Comparison of ENCODE assay signal across 14 cellular contexts in genomic region chrX:18995216-18995615, GRCh38. TPM values are rescaled to one million over a fixed set of nuclear protein-coding genes. Genes with fewer than 3 reads are reported as not detected.
DNase-seq lines count a peak whose midpoint lies in the region; ATAC-seq, FAIRE-seq and TF ChIP-seq lines count a peak whose summit lies in the region.
"Had no signal": no experiment of that assay in that cellular context is flagged by ENCODE, and none has a peak within 500 bp of the region (broad histone marks: within the 10 kb centered on the region; RNA-seq: fewer than 3 reads in every experiment).

No MANE protein-coding gene starts in this region.

- H3K79me2 ChIP-seq in smooth muscle cell (ENCODE audit: low read depth) (no peaks in the 10 kb centered on the region), GM23338 (replicated peaks; ENCODE audit: insufficient read depth) (no peaks in the 10 kb centered on the region)

- H3K9me3 ChIP-seq in adipocyte (ENCODE audit: control insufficient read depth, low read length): no peaks in the 10 kb centered on the region
- H3K9me3 ChIP-seq in smooth muscle cell (replicated peaks; ENCODE audit: low read depth): no peaks in the 10 kb centered on the region
- H3K9me3 ChIP-seq: ovary had no signal

- H3K27me3 Mint-ChIP-seq in GM23338 (ENCODE audit: insufficient read depth, low read depth, poor library complexity): no peaks in the 10 kb centered on the region
- H3K27me3 Mint-ChIP-seq: IgD-negative memory B cell had no signal

- WGBS in smooth muscle cell (ENCODE audit: low lambda C conversion rate): 46% methylated on average over 3 of the region's 3 CpGs

- H3K4me1 Mint-ChIP-seq in GM23338: peaks cover 23% of the 10 kb centered on the region
- H3K4me1 Mint-ChIP-seq: IgD-negative memory B cell had no signal

- no peak for TF ChIP-seq CTCF in smooth muscle cell (IDR thresholded peaks at IDR 0.05; ENCODE audit: borderline replicate concordance, insufficient read depth, poor library complexity, severe bottlenecking)
- TF ChIP-seq CTCF in GM23338 (conservative IDR thresholded peaks at IDR 0.05; ENCODE audit: low read depth in 2 of 2): no peak

- H4K20me1 ChIP-seq in smooth muscle cell (ENCODE audit: low read depth): no peaks in the 10 kb centered on the region
- H4K20me1 ChIP-seq in GM23338 (replicated peaks; ENCODE audit: insufficient read depth): no peaks in the 10 kb centered on the region

- H3K4me3 Mint-ChIP-seq in GM23338: no peak overlapping the region
- H3K4me3 Mint-ChIP-seq: IgD-negative memory B cell had no signal

- H3K4me2 ChIP-seq in smooth muscle cell (peak overlapping the region; percentile 70), GM23338 (no peak overlapping the region)

- no peak overlapping the region for H3K27ac Mint-ChIP-seq in GM23338
- H3K27ac Mint-ChIP-seq: activated T-helper 2 cell treated with anti-CD3 and anti-CD28 coated beads, Interferon-gamma antibody, Interleukin-2, Interleukin-4, amounts not matched to agents 10 μg/mL and 5 μg/mL and 100 μg/mL, durations not matched to agents 14 hours and 24 hours and 36 hours; IgD-negative memory B cell had no signal

- no peaks in the 10 kb centered on the region for H3K9me2 ChIP-seq in GM23338 (ENCODE audit: insufficient read depth)

- H3K36me3 ChIP-seq in adipocyte (ENCODE audit: control insufficient read depth, insufficient read depth, low read length, severe bottlenecking) (no peaks in the 10 kb centered on the region), smooth muscle cell (ENCODE audit: low read depth) (no peaks in the 10 kb centered on the region), GM23338 (ENCODE audit: insufficient read depth) (no peaks in the 10 kb centered on the region)
- H3K36me3 ChIP-seq: ovary had no signal

- no peak for FAIRE-seq in GM12892 (lab: Jason Lieb, UNC)
- FAIRE-seq: endometrium had no signal

- H3F3A ChIP-seq in smooth muscle cell (ENCODE audit: low read depth) (no peaks in the 10 kb centered on the region), GM23338 (replicated peaks; ENCODE audit: low read depth) (no peaks in the 10 kb centered on the region)

- H2AFZ ChIP-seq in smooth muscle cell (ENCODE audit: low read depth) (no peak overlapping the region), GM23338 (no peak overlapping the region)

- ATAC-seq in GM23338 (no peak), GM19463 (IDR thresholded peaks at IDR 0.05; ENCODE audit: unreplicated experiment) (no peak)

- H3K36me3 Mint-ChIP-seq in GM23338 (ENCODE audit: low read depth): no peaks in the 10 kb centered on the region
- H3K36me3 Mint-ChIP-seq: IgD-negative memory B cell had no signal

- no peaks in the 10 kb centered on the region for H3K27me3 ChIP-seq in adipocyte (replicated peaks; ENCODE audit: control insufficient read depth, insufficient read depth, low read length)
- H3K27me3 ChIP-seq in smooth muscle cell (ENCODE audit: low read depth): no peaks in the 10 kb centered on the region
- H3K27me3 ChIP-seq in GM23338 (ENCODE audit: insufficient read depth): no peaks in the 10 kb centered on the region
- H3K27me3 ChIP-seq: ovary had no signal

- H3K4me3 ChIP-seq in adipocyte (ENCODE audit: low read length) (no peak overlapping the region), smooth muscle cell (peak overlapping the region; percentile 22), GM23338 (no peak overlapping the region)
- H3K4me3 ChIP-seq: ovary had no signal

- H3K9ac ChIP-seq in adipocyte (ENCODE audit: low read length): peak overlapping the region; percentile 52
- peak overlapping the region; percentile 79 for H3K9ac ChIP-seq in smooth muscle cell (ENCODE audit: low read depth)

- peak overlapping the region; percentile 92 for H3K27ac ChIP-seq in smooth muscle cell (ENCODE audit: low read depth)
- H3K27ac ChIP-seq in GM23338 (ENCODE audit: low read depth): no peak overlapping the region
- H3K27ac ChIP-seq: ovary had no signal

- peak; percentile 78 for DNase-seq in HCEC 1CT
- DNase-seq in adipocyte (ENCODE audit: low read depth): peak; percentile 54
- DNase-seq in fibroblast of the conjunctiva (ENCODE audit: low read depth): peak; percentile 5
- no peak for DNase-seq in smooth muscle cell (lab: John Stamatoyannopoulos, UW; ENCODE audit: unreplicated experiment)
- no peak for DNase-seq in GM23338 (ENCODE audit: low spot score)
- no peak for DNase-seq in GM12892 (ENCODE audit: insufficient read length)
- no peak for DNase-seq in UCSD-AML1 (lab: John Stamatoyannopoulos, UW; ENCODE audit: unreplicated experiment)
- DNase-seq: activated CD4-positive, alpha-beta T cell treated with anti-CD3 and anti-CD28 coated beads, Interleukin-2, amount 50 U/mL, for 48 hours; NCI-H1417 treated with DMSO at 0.1 percent for 48 hours; ovary had no signal

- H3K4me1 ChIP-seq in adipocyte (ENCODE audit: control insufficient read depth, insufficient read depth, low read length) (peaks cover 7% of the 10 kb centered on the region), smooth muscle cell (ENCODE audit: low read depth) (no peaks in the 10 kb centered on the region), GM23338 (ENCODE audit: insufficient read depth) (peaks cover 32% of the 10 kb centered on the region; the same call in 1 of the 2 replicates)

- no peaks in the 10 kb centered on the region for H3K9me3 Mint-ChIP-seq in GM23338
- H3K9me3 Mint-ChIP-seq: activated T-helper 2 cell treated with anti-CD3 and anti-CD28 coated beads, Interferon-gamma antibody, Interleukin-2, Interleukin-4, amounts not matched to agents 10 μg/mL and 5 μg/mL and 100 μg/mL, durations not matched to agents 14 hours and 24 hours and 36 hours; IgD-negative memory B cell had no signal

- TF ChIP-seq POLR2A in GM12892 (IDR thresholded peaks at IDR 0.05; ENCODE audit: low read depth, low read length): no peak

TF ChIP-seq in GM23338, 12 proteins besides CTCF, POLR2A, EP300 and RAD21 (continues in another document):
- no peak for TF ChIP-seq POLR2AphosphoS5 (IDR thresholded peaks at IDR 0.05; ENCODE audit: low read depth)
- TF ChIP-seq NANOG (IDR thresholded peaks at IDR 0.05; ENCODE audit: borderline replicate concordance): no peak
- TF ChIP-seq CREB1 (CRISPR knock-in tag; IDR thresholded peaks at IDR 0.05; ENCODE audit: low read depth): no peak
- TF ChIP-seq, protein P1, sequence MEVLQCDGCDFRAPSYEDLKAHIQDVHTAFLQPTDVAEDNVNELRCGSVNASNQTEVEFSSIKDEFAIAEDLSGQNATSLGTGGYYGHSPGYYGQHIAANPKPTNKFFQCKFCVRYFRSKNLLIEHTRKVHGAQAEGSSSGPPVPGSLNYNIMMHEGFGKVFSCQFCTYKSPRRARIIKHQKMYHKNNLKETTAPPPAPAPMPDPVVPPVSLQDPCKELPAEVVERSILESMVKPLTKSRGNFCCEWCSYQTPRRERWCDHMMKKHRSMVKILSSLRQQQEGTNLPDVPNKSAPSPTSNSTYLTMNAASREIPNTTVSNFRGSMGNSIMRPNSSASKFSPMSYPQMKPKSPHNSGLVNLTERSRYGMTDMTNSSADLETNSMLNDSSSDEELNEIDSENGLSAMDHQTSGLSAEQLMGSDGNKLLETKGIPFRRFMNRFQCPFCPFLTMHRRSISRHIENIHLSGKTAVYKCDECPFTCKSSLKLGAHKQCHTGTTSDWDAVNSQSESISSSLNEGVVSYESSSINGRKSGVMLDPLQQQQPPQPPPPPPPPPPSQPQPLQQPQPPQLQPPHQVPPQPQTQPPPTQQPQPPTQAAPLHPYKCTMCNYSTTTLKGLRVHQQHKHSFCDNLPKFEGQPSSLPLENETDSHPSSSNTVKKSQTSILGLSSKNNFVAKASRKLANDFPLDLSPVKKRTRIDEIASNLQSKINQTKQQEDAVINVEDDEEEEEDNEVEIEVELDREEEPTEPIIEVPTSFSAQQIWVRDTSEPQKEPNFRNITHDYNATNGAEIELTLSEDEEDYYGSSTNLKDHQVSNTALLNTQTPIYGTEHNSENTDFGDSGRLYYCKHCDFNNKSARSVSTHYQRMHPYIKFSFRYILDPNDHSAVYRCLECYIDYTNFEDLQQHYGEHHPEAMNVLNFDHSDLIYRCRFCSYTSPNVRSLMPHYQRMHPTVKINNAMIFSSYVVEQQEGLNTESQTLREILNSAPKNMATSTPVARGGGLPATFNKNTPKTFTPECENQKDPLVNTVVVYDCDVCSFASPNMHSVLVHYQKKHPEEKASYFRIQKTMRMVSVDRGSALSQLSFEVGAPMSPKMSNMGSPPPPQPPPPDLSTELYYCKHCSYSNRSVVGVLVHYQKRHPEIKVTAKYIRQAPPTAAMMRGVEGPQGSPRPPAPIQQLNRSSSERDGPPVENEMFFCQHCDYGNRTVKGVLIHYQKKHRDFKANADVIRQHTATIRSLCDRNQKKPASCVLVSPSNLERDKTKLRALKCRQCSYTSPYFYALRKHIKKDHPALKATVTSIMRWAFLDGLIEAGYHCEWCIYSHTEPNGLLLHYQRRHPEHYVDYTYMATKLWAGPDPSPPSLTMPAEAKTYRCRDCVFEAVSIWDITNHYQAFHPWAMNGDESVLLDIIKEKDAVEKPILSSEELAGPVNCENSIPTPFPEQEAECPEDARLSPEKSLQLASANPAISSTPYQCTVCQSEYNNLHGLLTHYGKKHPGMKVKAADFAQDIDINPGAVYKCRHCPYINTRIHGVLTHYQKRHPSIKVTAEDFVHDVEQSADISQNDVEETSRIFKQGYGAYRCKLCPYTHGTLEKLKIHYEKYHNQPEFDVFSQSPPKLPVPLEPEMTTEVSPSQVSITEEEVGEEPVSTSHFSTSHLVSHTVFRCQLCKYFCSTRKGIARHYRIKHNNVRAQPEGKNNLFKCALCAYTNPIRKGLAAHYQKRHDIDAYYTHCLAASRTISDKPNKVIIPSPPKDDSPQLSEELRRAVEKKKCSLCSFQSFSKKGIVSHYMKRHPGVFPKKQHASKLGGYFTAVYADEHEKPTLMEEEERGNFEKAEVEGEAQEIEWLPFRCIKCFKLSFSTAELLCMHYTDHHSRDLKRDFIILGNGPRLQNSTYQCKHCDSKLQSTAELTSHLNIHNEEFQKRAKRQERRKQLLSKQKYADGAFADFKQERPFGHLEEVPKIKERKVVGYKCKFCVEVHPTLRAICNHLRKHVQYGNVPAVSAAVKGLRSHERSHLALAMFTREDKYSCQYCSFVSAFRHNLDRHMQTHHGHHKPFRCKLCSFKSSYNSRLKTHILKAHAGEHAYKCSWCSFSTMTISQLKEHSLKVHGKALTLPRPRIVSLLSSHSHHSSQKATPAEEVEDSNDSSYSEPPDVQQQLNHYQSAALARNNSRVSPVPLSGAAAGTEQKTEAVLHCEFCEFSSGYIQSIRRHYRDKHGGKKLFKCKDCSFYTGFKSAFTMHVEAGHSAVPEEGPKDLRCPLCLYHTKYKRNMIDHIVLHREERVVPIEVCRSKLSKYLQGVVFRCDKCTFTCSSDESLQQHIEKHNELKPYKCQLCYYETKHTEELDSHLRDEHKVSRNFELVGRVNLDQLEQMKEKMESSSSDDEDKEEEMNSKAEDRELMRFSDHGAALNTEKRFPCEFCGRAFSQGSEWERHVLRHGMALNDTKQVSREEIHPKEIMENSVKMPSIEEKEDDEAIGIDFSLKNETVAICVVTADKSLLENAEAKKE (CRISPR knock-in tag; IDR thresholded peaks at IDR 0.05): no peak

RNA-seq across cellular contexts. Expression of gene PHKA2, which starts 11.3 kb away (rescaled TPM):
- 4.6 and 22.7 TPM in 2 replicates for total RNA-seq in smooth muscle cell
- polyA plus RNA-seq in smooth muscle cell (7.3 and 8.2 TPM in 2 replicates), GM23338 (2016; fragmentation: Nextera tagmentation; extraction: Ambion mirVana) (8.0 and 9.2 TPM in 2 replicates)
- 23.7 and 23.9 TPM in 2 replicates for total RNA-seq in GM23338 (2014; rRNA removed; shearing (Covaris generic))
- 12.3 TPM for polyA plus RNA-seq in GM12892 (2012; ENCODE audit: missing spikeins)

Comparison
In these comparisons a context has a peak if more than half of its experiments do, and no peak if none do; other contexts are left out.
1. DNase-seq: peak in HCEC 1CT (single experiment), adipocyte (single experiment) and fibroblast of the conjunctiva (single experiment); none in smooth muscle cell (single experiment), GM23338 (single experiment), GM12892 (single experiment) and UCSD-AML1 (single experiment).